12 cellular contexts compared by ENCODE assay signal in the genomic region with DNA sequence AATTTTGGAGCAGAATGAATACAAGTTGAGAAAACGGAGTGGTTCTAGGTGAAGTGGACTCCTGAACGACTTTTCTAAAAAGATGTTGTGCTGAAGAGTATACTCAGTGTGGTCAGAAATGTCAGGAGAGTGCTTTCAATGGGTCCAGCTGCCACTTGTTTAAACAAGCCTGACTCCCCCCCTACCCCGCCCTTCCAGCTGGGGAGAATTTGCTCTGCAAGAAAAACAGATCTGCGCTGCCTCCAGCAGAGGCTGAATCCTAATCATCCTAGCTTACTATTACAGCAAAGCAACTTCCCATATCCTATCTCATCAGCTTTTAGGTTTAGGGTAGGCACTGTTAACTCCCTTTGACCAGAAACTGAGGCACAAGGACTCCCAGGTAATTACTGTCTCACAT. TPM values are rescaled to one million over a fixed set of nuclear protein-coding genes. Genes with fewer than 3 reads are reported as not detected.
DNase-seq lines count a peak whose midpoint lies in the region; ATAC-seq and TF ChIP-seq lines count a peak whose summit lies in the region.
"Had no signal": no experiment of that assay in that cellular context is flagged by ENCODE, and none has a peak within 500 bp of the region (broad histone marks: within the 10 kb centered on the region; RNA-seq: fewer than 3 reads in every experiment).

No MANE protein-coding gene starts in this region.

- no peak for TF ChIP-seq EP300 in gastroesophageal sphincter (IDR thresholded peaks at IDR 0.05)

- H3K27ac ChIP-seq in spleen (peak overlapping the region in 3 of 8 donors; percentile 2 to 44 (median 18)), gastroesophageal sphincter (no peak overlapping the region)
- H3K27ac ChIP-seq: testis had no signal

- intact Hi-C loops in spleen (cut with DNase I; ENCODE audit: low total_unique reads): no loop called here
- intact Hi-C loops in activated CD4-positive, alpha-beta T cell treated with anti-CD3 and anti-CD28 coated beads for 36 hours (cut with DNase I, micrococcal nuclease): no loop called here

- POLR2A ChIA-PET in activated CD4-positive, alpha-beta T cell treated with anti-CD3 and anti-CD28 coated beads for 36 hours (lab: Charles Lee): no interaction called here

- no peaks in the 10 kb centered on the region for H3K36me3 Mint-ChIP-seq in brain
- H3K36me3 Mint-ChIP-seq in activated CD4-positive, alpha-beta T cell treated with anti-CD3 and anti-CD28 coated beads for 36 hours (ENCODE audit: low read depth): no peaks in the 10 kb centered on the region
- no peaks in the 10 kb centered on the region for H3K36me3 Mint-ChIP-seq in activated T-cell treated with anti-CD3 and anti-CD28 coated beads, Interleukin-2, amount 50 U/mL, for 24 hours (ENCODE audit: low read depth)

- H3K4me3 Mint-ChIP-seq in brain: peak overlapping the region in 4 of 5 experiments; percentile 8 to 79 (median 74)
- H3K4me3 Mint-ChIP-seq in activated CD4-positive, alpha-beta T cell treated with anti-CD3 and anti-CD28 coated beads for 36 hours: no peak overlapping the region
- no peak overlapping the region for H3K4me3 Mint-ChIP-seq in activated T-cell treated with anti-CD3 and anti-CD28 coated beads, Interleukin-2, amount 50 U/mL, for 24 hours

- H3K27me3 Mint-ChIP-seq in brain: peaks cover 36% of the 10 kb centered on the region
- peaks cover 23% of the 10 kb centered on the region for H3K27me3 Mint-ChIP-seq in activated CD4-positive, alpha-beta T cell treated with anti-CD3 and anti-CD28 coated beads for 36 hours
- H3K27me3 Mint-ChIP-seq in activated T-cell treated with anti-CD3 and anti-CD28 coated beads, Interleukin-2, amount 50 U/mL, for 24 hours: peaks cover 47% of the 10 kb centered on the region

- peaks cover 0 to 22% (median 5%) of the 10 kb centered on the region in 7 donors for H3K27me3 ChIP-seq in spleen (replicated peaks in 1 of 7)
- H3K27me3 ChIP-seq in gastroesophageal sphincter: peaks cover 29% of the 10 kb centered on the region
- H3K27me3 ChIP-seq: testis had no signal

- peaks cover 6% of the 10 kb centered on the region for H3K4me1 Mint-ChIP-seq in brain
- H3K4me1 Mint-ChIP-seq in activated CD4-positive, alpha-beta T cell treated with anti-CD3 and anti-CD28 coated beads for 36 hours: no peaks in the 10 kb centered on the region
- peaks cover 4% of the 10 kb centered on the region for H3K4me1 Mint-ChIP-seq in activated T-cell treated with anti-CD3 and anti-CD28 coated beads, Interleukin-2, amount 50 U/mL, for 24 hours (ENCODE audit: low read depth)

- CTCF ChIA-PET in activated CD4-positive, alpha-beta T cell treated with anti-CD3 and anti-CD28 coated beads for 36 hours (lab: Charles Lee): interaction anchor here (0.6 kb wide), 1 partner anchor 453 kb away, joined by 4 read pairs; no protein-coding TSS in a partner anchor

- peak; percentile 26 to 35 for DNase-seq in NCI-H2081 (lab: John Stamatoyannopoulos, UW)
- DNase-seq in NCI-H2081 treated with DMSO at 0.1 percent for 48 hours (lab: John Stamatoyannopoulos, UW): no peak
- DNase-seq in NCI-H2196 treated with DMSO at 0.1 percent for 48 hours (lab: John Stamatoyannopoulos, UW; ENCODE audit: unreplicated experiment): peak; percentile 22
- DNase-seq in spleen: peak; percentile 15
- no peak for DNase-seq in activated CD4-positive, alpha-beta T cell treated with anti-CD3 and anti-CD28 coated beads for 36 hours
- DNase-seq in activated T-cell treated with anti-CD3 and anti-CD28 coated beads, Interleukin-2, amount 50 U/mL, for 24 hours: no peak
- DNase-seq: activated T-cell treated with anti-CD3 and anti-CD28 coated beads, Interleukin-2, amount 50 U/mL, for 1 hour; NCI-H526 treated with DMSO at 0.1 percent for 48 hours; testis had no signal

- H3K27ac Mint-ChIP-seq in brain: no peak overlapping the region
- H3K27ac Mint-ChIP-seq in activated CD4-positive, alpha-beta T cell treated with anti-CD3 and anti-CD28 coated beads for 36 hours: no peak overlapping the region
- H3K27ac Mint-ChIP-seq in activated T-cell treated with anti-CD3 and anti-CD28 coated beads, Interleukin-2, amount 50 U/mL, for 24 hours: no peak overlapping the region

- peaks cover 0 to 12% (median 0%) of the 10 kb centered on the region in 8 donors for H3K9me3 ChIP-seq in spleen
- no peaks in the 10 kb centered on the region for H3K9me3 ChIP-seq in gastroesophageal sphincter
- H3K9me3 ChIP-seq: testis had no signal

- TF ChIP-seq CTCF in brain (conservative IDR thresholded peaks at IDR 0.05): no peak
- TF ChIP-seq CTCF in spleen (IDR thresholded peaks at IDR 0.05 in 8 of 11, conservative IDR thresholded peaks at IDR 0.05 in 3 of 11): no peak
- no peak for TF ChIP-seq CTCF in gastroesophageal sphincter (IDR thresholded peaks at IDR 0.05)

- WGBS in spleen, 5 donors: 17 to 47% (median 36%) methylated on average over 4 of the region's 4 CpGs
- 8% methylated on average over 2 to 3 of the region's 4 CpGs for WGBS in gastroesophageal sphincter (ENCODE audit: low coverage in 1 of 2), 2 donors

- peaks cover 4 to 33% (median 19%) of the 10 kb centered on the region in 5 experiments for H3K9me3 Mint-ChIP-seq in brain
- no peaks in the 10 kb centered on the region for H3K9me3 Mint-ChIP-seq in activated CD4-positive, alpha-beta T cell treated with anti-CD3 and anti-CD28 coated beads for 36 hours (ENCODE audit: low read depth)
- H3K9me3 Mint-ChIP-seq in activated T-cell treated with anti-CD3 and anti-CD28 coated beads, Interleukin-2, amount 50 U/mL, for 24 hours: peaks cover 3% of the 10 kb centered on the region

- H3K4me1 ChIP-seq in spleen: peaks cover 0 to 10% (median 5%) of the 10 kb centered on the region in 6 donors
- peaks cover 0 to 16% (median 0%) of the 10 kb centered on the region in 3 donors for H3K4me1 ChIP-seq in gastroesophageal sphincter

- H3K36me3 ChIP-seq in spleen (no peaks in the 10 kb centered on the region), gastroesophageal sphincter (no peaks in the 10 kb centered on the region)

- TF ChIP-seq POLR2A in spleen (IDR thresholded peaks at IDR 0.05) (no peak), gastroesophageal sphincter (IDR thresholded peaks at IDR 0.05) (no peak)

- H3K4me3 ChIP-seq in spleen (peak overlapping the region in 2 of 8 donors; percentile 16 to 41), gastroesophageal sphincter (no peak overlapping the region)
- H3K4me3 ChIP-seq: testis had no signal

- no peak for ATAC-seq in gastroesophageal sphincter
- ATAC-seq in activated CD4-positive, alpha-beta T cell treated with anti-CD3 and anti-CD28 coated beads for 36 hours: no peak

RNA-seq across cellular contexts. Expression of a gene that starts 1.9 kb away (rescaled TPM):
- polyA plus RNA-seq in brain (ENCODE audit: insufficient read depth, low read depth, low replicate concordance) (0.20 TPM), spleen (1 to 10 TPM in 2 of 3 donors, under 1 TPM in 1; 0.86 to 3.9 (median 3.9) TPM)
- total RNA-seq in spleen (10 to 100 TPM in 1 of 7 donors, 1 to 10 TPM in 6; 3.6 to 11.3 (median 8.0) TPM), gastroesophageal sphincter (under 1 TPM in 1 of 4 donors, not detected in 3; 0.13 TPM)
- total RNA-seq in activated CD4-positive, alpha-beta T cell treated with anti-CD3 and anti-CD28 coated beads for 36 hours: 1 to 10 TPM; 1.0 to 1.2 TPM
- total RNA-seq: posterior vena cava had no signal

Comparison
In these comparisons a context has a peak if more than half of its experiments do, and no peak if none do; other contexts are left out.
1. DNase-seq: peak in NCI-H2081 (2 of 2), NCI-H2196 treated with DMSO at 0.1 percent for 48 hours (single experiment) and spleen (single experiment); none in NCI-H2081 treated with DMSO at 0.1 percent for 48 hours (single experiment), activated CD4-positive, alpha-beta T cell treated with anti-CD3 and anti-CD28 coated beads for 36 hours (single experiment) and activated T-cell treated with anti-CD3 and anti-CD28 coated beads, Interleukin-2, amount 50 U/mL, for 24 hours (single experiment).
2. H3K4me3 Mint-ChIP-seq: peak in brain (4 of 5); none in activated CD4-positive, alpha-beta T cell treated with anti-CD3 and anti-CD28 coated beads for 36 hours (single experiment) and activated T-cell treated with anti-CD3 and anti-CD28 coated beads, Interleukin-2, amount 50 U/mL, for 24 hours (single experiment).